In the genomic region with DNA sequence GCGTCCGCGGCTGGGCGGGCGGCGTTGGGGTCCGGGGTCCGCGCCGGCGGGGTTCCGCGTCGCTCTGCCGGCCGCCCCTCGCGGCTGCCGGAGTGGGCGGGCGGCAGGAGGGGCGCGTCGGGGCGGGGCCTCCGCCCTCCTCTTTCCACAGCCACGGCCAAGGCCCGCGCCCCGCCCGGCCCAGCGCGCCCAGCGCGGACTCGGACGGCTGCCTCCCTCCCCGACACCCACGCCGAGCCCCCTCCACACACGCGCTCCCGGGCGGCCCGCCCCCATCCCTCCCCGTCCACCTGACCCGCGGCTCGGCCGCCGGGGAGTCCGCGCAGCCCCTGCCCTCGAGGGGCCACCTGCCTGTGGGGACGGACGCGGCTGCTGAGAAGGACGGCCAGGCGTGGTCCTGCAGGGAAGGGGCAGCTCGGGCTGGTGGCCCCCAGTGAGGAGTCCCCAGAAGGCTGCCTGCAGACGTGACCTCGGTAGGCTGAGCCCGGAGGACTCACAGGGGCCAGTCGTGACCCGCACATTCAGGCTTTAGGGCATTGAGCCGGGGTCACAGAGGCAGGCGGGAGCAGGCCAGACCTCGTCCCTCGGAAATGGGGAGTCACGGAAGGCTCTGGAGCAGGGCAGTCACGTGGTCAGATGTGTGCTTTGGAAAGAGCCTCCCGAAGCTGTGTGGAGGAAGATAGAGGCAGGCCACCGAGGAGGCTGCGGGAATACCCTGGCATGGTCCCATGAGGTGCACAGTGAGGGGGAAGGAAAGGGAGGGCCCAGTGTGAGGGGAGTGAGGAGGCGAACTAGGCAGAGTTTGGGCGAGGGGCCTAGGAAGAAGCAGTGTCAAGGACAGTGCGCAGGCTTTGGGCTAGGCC, we compare ENCODE assay signal across 9 cellular contexts. TPM values are rescaled to one million over a fixed set of nuclear protein-coding genes. Genes with fewer than 3 reads are reported as not detected.
DNase-seq lines count a peak whose midpoint lies in the region; ATAC-seq lines count a peak whose summit lies in the region.
"Had no signal": no experiment of that assay in that cellular context is flagged by ENCODE, and none has a peak within 500 bp of the region (broad histone marks: within the 10 kb centered on the region; RNA-seq: fewer than 3 reads in every experiment).

TSS of gene COL8A2 (minus strand) at position 94 of the 863 bp plus-strand sequence. CDS start 24,980 bp downstream, outside the sequence.

- H3K4me1 ChIP-seq in ectodermal cell (ENCODE audit: control insufficient read depth, insufficient read depth, low read length), result no peaks in the 10 kb centered on the region
- peaks cover 2% of the 10 kb centered on the region in 2 donors for H3K4me1 ChIP-seq in mucosa of rectum (ENCODE audit: control insufficient read depth in 2 of 2, insufficient read depth in 2 of 2, low read length in 2 of 2)
- H3K4me1 ChIP-seq in aorta (ENCODE audit: control insufficient read depth in 1 of 2, insufficient read depth in 2 of 2, low read length in 2 of 2), result no peaks in the 10 kb centered on the region

- peak within 1 kb of the TSS; percentile 9 for H3K4me3 ChIP-seq in ectodermal cell (ENCODE audit: insufficient read depth, low read depth, low read length)
- peak within 1 kb of the TSS; percentile 28 to 41 for H3K4me3 ChIP-seq in mucosa of rectum (ENCODE audit: low read length in 2 of 2)
- H3K4me3 ChIP-seq in aorta (ENCODE audit: low read length in 2 of 2), result peak within 1 kb of the TSS; percentile 51 to 65

- DNase-seq in Right ventricle myocardium inferior (ENCODE audit: missing footprints), result no peak
- no peak for DNase-seq in cardiac septum (ENCODE audit: low spot score)
- DNase-seq in aorta, result peak; percentile 75 to 91
- no peak for DNase-seq in NCI-H2171 treated with DMSO at 0.1 percent for 48 hours (lab: John Stamatoyannopoulos, UW)
- DNase-seq in activated gamma-delta T cell (lab: John Stamatoyannopoulos, UW), result no peak

- WGBS in ectodermal cell, 2 experiments, result 17 to 18% methylated on average over 77 of the region's 77 CpGs
- WGBS in aorta, 2 donors, result 10 to 22% methylated on average over 33 to 77 of the region's 77 CpGs

- ATAC-seq in Right ventricle myocardium inferior (peak; percentile 66), aorta (ENCODE audit: low FRiP score) (peak; percentile 86), HG03520 (IDR thresholded peaks at IDR 0.05; ENCODE audit: unreplicated experiment) (no peak)

- H3K9ac ChIP-seq in mucosa of rectum (ENCODE audit: low read depth in 1 of 2, low read length in 2 of 2), result no peak within 1 kb of the TSS

- peaks cover 50% of the 10 kb centered on the region for H3K27me3 ChIP-seq in ectodermal cell (ENCODE audit: control insufficient read depth, insufficient read depth, low read length, poor library complexity, severe bottlenecking)
- peaks cover 16 to 20% of the 10 kb centered on the region in 2 donors for H3K27me3 ChIP-seq in mucosa of rectum (ENCODE audit: control insufficient read depth in 2 of 2, insufficient read depth in 2 of 2, low read length in 2 of 2)
- H3K27me3 ChIP-seq in aorta (ENCODE audit: control insufficient read depth in 1 of 2, insufficient read depth in 2 of 2, low read length in 1 of 2), result no peaks in the 10 kb centered on the region

- intact Hi-C loops in Right ventricle myocardium inferior (cut with DNase I) (no loop called here), cardiac septum (cut with DNase I) (no loop called here), aorta (cut with DNase I) (no loop called here)

- H3K36me3 ChIP-seq in ectodermal cell (ENCODE audit: control insufficient read depth, insufficient read depth, low read length) (no peaks in the 10 kb centered on the region), mucosa of rectum (ENCODE audit: control insufficient read depth in 2 of 2, insufficient read depth in 2 of 2, low read length in 2 of 2) (no peaks in the 10 kb centered on the region), aorta (ENCODE audit: control insufficient read depth in 1 of 2, insufficient read depth in 2 of 2, low read length in 1 of 2) (no peaks in the 10 kb centered on the region)

- H3K9me3 ChIP-seq in ectodermal cell (ENCODE audit: control insufficient read depth, low read length) (no peaks in the 10 kb centered on the region), mucosa of rectum (ENCODE audit: control insufficient read depth in 2 of 2, low read length in 2 of 2) (no peaks in the 10 kb centered on the region), aorta (ENCODE audit: control insufficient read depth, low read length) (no peaks in the 10 kb centered on the region)

- H3K27ac ChIP-seq in ectodermal cell (ENCODE audit: insufficient read depth, low read depth, low read length, poor library complexity, severe bottlenecking), result no peak within 1 kb of the TSS
- H3K27ac ChIP-seq in mucosa of rectum (ENCODE audit: low read depth in 2 of 2, low read length in 2 of 2), result no peak within 1 kb of the TSS
- H3K27ac ChIP-seq in aorta (ENCODE audit: low read depth in 1 of 2, low read length in 2 of 2), result peak within 1 kb of the TSS; percentile 35 to 50
- H3K27ac ChIP-seq: VCaP had no signal

RNA-seq across cellular contexts. Expression of gene COL8A2, which starts in this region (rescaled TPM):
- 1.0 TPM for total RNA-seq in Right ventricle myocardium inferior
- 1.7 TPM for total RNA-seq in cardiac septum
- 0.09 TPM for polyA plus RNA-seq in ectodermal cell (2013, experiment 1 of 4)
- polyA plus RNA-seq in ectodermal cell (2013, experiment 2 of 4), result 0.12 TPM
- 0.27 TPM for polyA plus RNA-seq in ectodermal cell (2013, experiment 3 of 4)
- 0.32 TPM for polyA plus RNA-seq in ectodermal cell (2013, experiment 4 of 4)
- total RNA-seq in aorta, result 10 to 100 TPM; 37.5 to 48.5 TPM
- 10 to 100 TPM; 17.4 to 18.4 TPM for polyA plus RNA-seq in aorta

Comparison
In these comparisons a context has a peak if more than half of its experiments do, and no peak if none do; other contexts are left out.
1. RNA of gene COL8A2 (total RNA-seq): 37.5 to 48.5 TPM in aorta; 1.7 TPM in cardiac septum (single experiment) and 1.0 TPM in Right ventricle myocardium inferior (single experiment); every median in the first group is over 10 times any median in the second.
2. DNase-seq: peak in aorta (2 of 2); none in Right ventricle myocardium inferior (single experiment), cardiac septum (single experiment), NCI-H2171 treated with DMSO at 0.1 percent for 48 hours (single experiment) and activated gamma-delta T cell (single experiment).
3. H3K27ac ChIP-seq: peak in aorta (2 of 2); none in ectodermal cell (single experiment) and mucosa of rectum (0 of 2).
4. Peak in every context shown above with its lines, with median percentiles within 50 percentile points of each other: H3K4me3 ChIP-seq.